In genomic region chr17:81303385-81303784, GRCh38 we compare ENCODE assay signal across 14 cellular contexts. TPM values are rescaled to one million over a fixed set of nuclear protein-coding genes. Genes with fewer than 3 reads are reported as not detected.
DNase-seq lines count a peak whose midpoint lies in the region; TF ChIP-seq lines count a peak whose summit lies in the region.
"Had no signal": no experiment of that assay in that cellular context is flagged by ENCODE, and none has a peak within 500 bp of the region (broad histone marks: within the 10 kb centered on the region; RNA-seq: fewer than 3 reads in every experiment).

No MANE protein-coding gene starts in this region.

- H3K27me3 ChIP-seq in BLaER1 = peaks cover 11% of the 10 kb centered on the region; the same call in 1 of the 2 replicates
- no peaks in the 10 kb centered on the region for H3K27me3 ChIP-seq in SJCRH30
- H3K27me3 ChIP-seq in neuronal stem cell (ENCODE audit: control insufficient read depth in 3 of 3, insufficient read depth in 3 of 3, low read depth in 1 of 3, low read length in 3 of 3) = peaks cover 0 to 7% (median 0%) of the 10 kb centered on the region in 3 experiments

- no peak overlapping the region for H3K9ac ChIP-seq in BLaER1
- no peak overlapping the region for H3K9ac ChIP-seq in neuronal stem cell (ENCODE audit: low read depth, low read length, poor library complexity)

- no peak overlapping the region for H4K91ac ChIP-seq in neuronal stem cell (ENCODE audit: low read depth, low read length, poor library complexity)

- H3K36me3 Mint-ChIP-seq in CD14-positive monocyte (peaks cover 3 to 7% of the 10 kb centered on the region in 2 donors), immature natural killer cell (no peaks in the 10 kb centered on the region)
- H3K36me3 Mint-ChIP-seq: CD4-positive, alpha-beta memory T cell; IgD-negative memory B cell had no signal

- H3K4me3 Mint-ChIP-seq in CD14-positive monocyte (no peak overlapping the region), immature natural killer cell (no peak overlapping the region)
- H3K4me3 Mint-ChIP-seq: B cell; CD4-positive, alpha-beta memory T cell; H9; IgD-negative memory B cell had no signal

- H4K20me1 ChIP-seq in BLaER1 = no peaks in the 10 kb centered on the region

- H3K27me3 Mint-ChIP-seq in CD14-positive monocyte (ENCODE audit: low read depth in 3 of 3) (peaks cover 0 to 11% (median 2%) of the 10 kb centered on the region in 3 donors), immature natural killer cell (ENCODE audit: low read depth in 3 of 3) (peaks cover 0 to 2% (median 1%) of the 10 kb centered on the region in 3 donors)
- H3K27me3 Mint-ChIP-seq: B cell; CD4-positive, alpha-beta memory T cell had no signal

- H3K9me3 ChIP-seq in BLaER1 = no peaks in the 10 kb centered on the region
- H3K9me3 ChIP-seq in SJCRH30 (replicated peaks) = no peaks in the 10 kb centered on the region
- H3K9me3 ChIP-seq in neuronal stem cell (replicated peaks in 1 of 2; ENCODE audit: control insufficient read depth in 2 of 2, insufficient read depth in 1 of 2, low read depth in 1 of 2, low read length in 2 of 2) = peaks cover 0 to 4% of the 10 kb centered on the region in 2 donors

- DNase-seq in CD14-positive monocyte (ENCODE audit: low spot score) (peak; percentile 45), SJCRH30 (peak in 1 of 2 experiments; percentile 72), neuronal stem cell (ENCODE audit: low spot score) (no peak), COLO829 (ENCODE audit: low spot score) (no peak), immature natural killer cell (no peak)
- DNase-seq: CD4-positive, alpha-beta memory T cell; DMS79 treated with DMSO at 0.1 percent for 48 hours; GF-D8; H9; KBM-7 had no signal

- WGBS in neuronal stem cell (ENCODE audit: extremely low coverage in 2 of 2, insufficient read length in 2 of 2, insufficient replicate concordance in 1 of 2), 2 donors = no CpG with 5 or more reads among the region's 11 CpGs

- H3K18ac ChIP-seq in neuronal stem cell (ENCODE audit: low read length) = peak overlapping the region; percentile 68

- no peak overlapping the region for H2BK12ac ChIP-seq in neuronal stem cell (ENCODE audit: low read length)

- H3K9me3 Mint-ChIP-seq in CD14-positive monocyte (peaks cover 0 to 5% (median 1%) of the 10 kb centered on the region in 7 donors), immature natural killer cell (no peaks in the 10 kb centered on the region)
- H3K9me3 Mint-ChIP-seq: CD4-positive, alpha-beta memory T cell; IgD-negative memory B cell had no signal

- H3K79me1 ChIP-seq in neuronal stem cell (ENCODE audit: low read depth, low read length) = no peaks in the 10 kb centered on the region

- H3K4me2 ChIP-seq in BLaER1 = peak overlapping the region; percentile 79
- H3K4me2 ChIP-seq in neuronal stem cell (ENCODE audit: insufficient read depth, low read length, poor library complexity, severe bottlenecking) = no peak overlapping the region

- peak overlapping the region; percentile 56 for H2BK15ac ChIP-seq in neuronal stem cell (ENCODE audit: low read length)

- H3K4ac ChIP-seq in neuronal stem cell (ENCODE audit: low read length) = no peak overlapping the region

- H2BK120ac ChIP-seq in neuronal stem cell (ENCODE audit: low read depth, low read length) = peak overlapping the region; percentile 90

- H2AK5ac ChIP-seq in neuronal stem cell (ENCODE audit: low read depth, low read length) = peak overlapping the region; percentile 91

- H2BK5ac ChIP-seq in neuronal stem cell (ENCODE audit: low read length) = no peak overlapping the region

- no peak for TF ChIP-seq CTCF in CD14-positive monocyte (IDR thresholded peaks at IDR 0.05)

- no peak overlapping the region for H2AFZ ChIP-seq in neuronal stem cell (ENCODE audit: low read length)

- H4K8ac ChIP-seq in neuronal stem cell (ENCODE audit: low read depth, low read length) = no peak overlapping the region

- peak overlapping the region; percentile 56 for H3K14ac ChIP-seq in neuronal stem cell (ENCODE audit: low read length)

- H3K4me1 ChIP-seq in BLaER1 (peaks cover 65% of the 10 kb centered on the region), SJCRH30 (peaks cover 74% of the 10 kb centered on the region), neuronal stem cell (ENCODE audit: control insufficient read depth in 2 of 2, insufficient read depth in 1 of 2, low read depth in 1 of 2, low read length in 2 of 2) (peaks cover 6 to 8% of the 10 kb centered on the region in 2 donors)

- H3K4me1 Mint-ChIP-seq in CD14-positive monocyte (peaks cover 19% of the 10 kb centered on the region), immature natural killer cell (no peaks in the 10 kb centered on the region)

- intact Hi-C loops in CD14-positive monocyte (cut with micrococcal nuclease) = no loop called here

- H3K36me3 ChIP-seq in BLaER1 (no peaks in the 10 kb centered on the region), SJCRH30 (no peaks in the 10 kb centered on the region), neuronal stem cell (replicated peaks in 1 of 2; ENCODE audit: control insufficient read depth in 2 of 2, insufficient read depth in 2 of 2, low read length in 2 of 2) (peaks cover 0 to 3% of the 10 kb centered on the region in 2 donors)

- H3K23ac ChIP-seq in neuronal stem cell (ENCODE audit: low read depth, low read length, poor library complexity) = no peak overlapping the region

- H3K27ac ChIP-seq in BLaER1 = peak overlapping the region; percentile 55; the same call in 1 of the 2 replicates
- H3K27ac ChIP-seq in SJCRH30 = peak overlapping the region; percentile 20; the same call in 1 of the 2 replicates
- H3K27ac ChIP-seq in neuronal stem cell (replicated peaks; ENCODE audit: low read length) = no peak overlapping the region
- H3K27ac ChIP-seq: C4-2B had no signal

- H3K4me3 ChIP-seq in BLaER1 (no peak overlapping the region), SJCRH30 (peak overlapping the region; percentile 5), neuronal stem cell (ENCODE audit: low read length in 2 of 2) (no peak overlapping the region)

- H3K27ac Mint-ChIP-seq in CD14-positive monocyte (no peak overlapping the region), immature natural killer cell (no peak overlapping the region)
- H3K27ac Mint-ChIP-seq: B cell had no signal

RNA-seq across cellular contexts. Expression of gene SLC38A10, which starts 8.3 kb away (rescaled TPM):
- polyA plus RNA-seq in CD14-positive monocyte (10 to 100 TPM; 50.8 to 68.4 TPM), immature natural killer cell (10 to 100 TPM; 46.8 to 98.7 (median 46.8) TPM)
- total RNA-seq in SJCRH30 (2014; rRNA removed; shearing (Covaris generic)) = 97.0 and 99.8 TPM in 2 replicates
- polyA plus RNA-seq in neuronal stem cell (2013, experiment 1 of 2) = 7.2 TPM
- polyA plus RNA-seq in neuronal stem cell (2013, experiment 2 of 2) = 7.3 TPM
